Comparison of ENCODE assay signal across 24 cellular contexts in genomic region chr2:101162561-101163330, GRCh38. TPM values are rescaled to one million over a fixed set of nuclear protein-coding genes. Genes with fewer than 3 reads are reported as not detected.
A peak's percentile ranks its signal among the peaks of the same experiment; 100 is the strongest.
DNase-seq lines count a peak whose midpoint lies in the region; TF ChIP-seq lines count a peak whose summit lies in the region.
"Had no signal": no experiment of that assay in that cellular context is flagged by ENCODE, and none has a peak within 500 bp of the region (broad histone marks: within the 10 kb centered on the region; RNA-seq: fewer than 3 reads in every experiment).

No MANE protein-coding gene starts in this region.

- no peak overlapping the region for H3K23ac ChIP-seq in neuronal stem cell (ENCODE audit: low read depth, low read length, poor library complexity)

- no peak overlapping the region for H2BK12ac ChIP-seq in neuronal stem cell (ENCODE audit: low read length)

- H3K9me3 ChIP-seq in neuronal stem cell (replicated peaks in 1 of 2; ENCODE audit: control insufficient read depth in 2 of 2, insufficient read depth in 1 of 2, low read depth in 1 of 2, low read length in 2 of 2) (peaks cover 0 to 2% of the 10 kb centered on the region in 2 donors), tibial artery (peaks cover 0 to 4% (median 3%) of the 10 kb centered on the region in 3 donors)
- H3K9me3 ChIP-seq: MG63, Peyer's patch had no signal

- no peaks in the 10 kb centered on the region for H3K36me3 ChIP-seq in neuronal stem cell (replicated peaks in 1 of 2; ENCODE audit: control insufficient read depth in 2 of 2, insufficient read depth in 2 of 2, low read length in 2 of 2)
- no peaks in the 10 kb centered on the region for H3K36me3 ChIP-seq in tibial artery
- H3K36me3 ChIP-seq: MG63, Peyer's patch, tibial nerve had no signal

- no peaks in the 10 kb centered on the region for H3K79me1 ChIP-seq in neuronal stem cell (ENCODE audit: low read depth, low read length)

- no peak overlapping the region for H4K8ac ChIP-seq in neuronal stem cell (ENCODE audit: low read depth, low read length)

- H3K27me3 ChIP-seq in neuronal stem cell (ENCODE audit: control insufficient read depth in 3 of 3, insufficient read depth in 3 of 3, low read depth in 1 of 3, low read length in 3 of 3), result no peaks in the 10 kb centered on the region
- no peaks in the 10 kb centered on the region for H3K27me3 ChIP-seq in tibial artery
- H3K27me3 ChIP-seq: foreskin keratinocyte, MG63, Peyer's patch, tibial nerve had no signal

- H4K91ac ChIP-seq in neuronal stem cell (ENCODE audit: low read depth, low read length, poor library complexity), result no peak overlapping the region

- no peak overlapping the region for H3K4me3 ChIP-seq in neuronal stem cell (ENCODE audit: low read length in 2 of 2)
- no peak overlapping the region for H3K4me3 ChIP-seq in tibial artery
- H3K4me3 ChIP-seq: MG63, Peyer's patch, tibial nerve had no signal

- H3K18ac ChIP-seq in neuronal stem cell (ENCODE audit: low read length), result no peak overlapping the region

- no peak overlapping the region for H3K4ac ChIP-seq in neuronal stem cell (ENCODE audit: low read length)

- DNase-seq in NCI-H146 (lab: John Stamatoyannopoulos, UW) (peak; percentile 38), NCI-H146 treated with DMSO at 0.1 percent for 48 hours (lab: John Stamatoyannopoulos, UW; ENCODE audit: unreplicated experiment) (no peak), SW480 (ENCODE audit: low spot score) (peak; percentile 80), iPS DF 4.7 (ENCODE audit: extremely low read depth, low spot score) (peak; percentile 74), neuronal stem cell (ENCODE audit: low spot score) (peak; percentile 17), AG08395 (ENCODE audit: low spot score) (no peak), tibial artery (no peak)
- DNase-seq in activated CD8-positive, alpha-beta memory T cell treated with anti-CD3 and anti-CD28 coated beads, Interleukin-2, amount 50 U/mL, for 4 hours, result no peak
- DNase-seq: 8988T; activated CD4-positive, alpha-beta T cell treated with anti-CD3 and anti-CD28 coated beads for 48 hours; aorta; central memory CD4-positive, alpha-beta T cell; foreskin keratinocyte; IMR-90; kidney; MG63; NCI-H1417 treated with DMSO at 0.1 percent for 48 hours; NCI-H226; NK-92 treated with Interleukin-12 subunit alpha and Interleukin-12 subunit beta, amount 100 ng/mL, for 24 hours; stimulated activated CD4-positive, alpha-beta T cell treated with anti-CD3 and anti-CD28 coated beads, Interleukin-12 subunit alpha, Interleukin-12 subunit beta, amount 100 ng/mL, for 4 hours; T-helper 17 cell had no signal

- intact Hi-C loops in tibial artery (cut with DNase I; ENCODE audit: low total_unique reads), result no loop called here

- no peak overlapping the region for H3K4me2 ChIP-seq in neuronal stem cell (ENCODE audit: insufficient read depth, low read length, poor library complexity, severe bottlenecking)

- H2AK5ac ChIP-seq in neuronal stem cell (ENCODE audit: low read depth, low read length), result no peak overlapping the region

- H2BK15ac ChIP-seq in neuronal stem cell (ENCODE audit: low read length), result no peak overlapping the region

- no CpG with 5 or more reads among the region's 9 CpGs for WGBS in neuronal stem cell (ENCODE audit: extremely low coverage in 2 of 2, insufficient read length in 2 of 2, insufficient replicate concordance in 1 of 2), 2 donors

- no peak overlapping the region for H2BK5ac ChIP-seq in neuronal stem cell (ENCODE audit: low read length)

- no peak overlapping the region for H2BK120ac ChIP-seq in neuronal stem cell (ENCODE audit: low read depth, low read length)

- H2AFZ ChIP-seq in neuronal stem cell (ENCODE audit: low read length), result no peak overlapping the region

- no peak for TF ChIP-seq CTCF in tibial artery (IDR thresholded peaks at IDR 0.05)

- no peak overlapping the region for H3K9ac ChIP-seq in neuronal stem cell (ENCODE audit: low read depth, low read length, poor library complexity)

- H3K27ac ChIP-seq in neuronal stem cell (replicated peaks; ENCODE audit: low read length), result no peak overlapping the region
- H3K27ac ChIP-seq in tibial artery, result no peak overlapping the region
- H3K27ac ChIP-seq: foreskin keratinocyte, HL-60, Peyer's patch, tibial nerve had no signal

- H3K4me1 ChIP-seq in neuronal stem cell (ENCODE audit: control insufficient read depth in 2 of 2, insufficient read depth in 1 of 2, low read depth in 1 of 2, low read length in 2 of 2) (peaks cover 0 to 5% of the 10 kb centered on the region in 2 donors), tibial artery (peaks cover 0 to 16% (median 0%) of the 10 kb centered on the region in 4 donors)
- H3K4me1 ChIP-seq: Peyer's patch, tibial nerve had no signal

- H3K14ac ChIP-seq in neuronal stem cell (ENCODE audit: low read length), result no peak overlapping the region

RNA-seq across cellular contexts. Expression of gene TBC1D8, which starts 11.6 kb away (rescaled TPM):
- polyA plus RNA-seq in neuronal stem cell (2013, experiment 1 of 2), result 2.7 TPM
- 2.9 TPM for polyA plus RNA-seq in neuronal stem cell (2013, experiment 2 of 2)

Comparison
In these comparisons a context has a peak if more than half of its experiments do, and no peak if none do; other contexts are left out.
1. DNase-seq: peak in NCI-H146 (single experiment), SW480 (single experiment), iPS DF 4.7 (single experiment) and neuronal stem cell (single experiment); none in NCI-H146 treated with DMSO at 0.1 percent for 48 hours (single experiment), AG08395 (single experiment), tibial artery (0 of 2) and activated CD8-positive, alpha-beta memory T cell treated with anti-CD3 and anti-CD28 coated beads, Interleukin-2, amount 50 U/mL, for 4 hours (single experiment).